In genomic region chr15:63918317-63918672, GRCh38 we compare ENCODE assay signal across 1 cellular context.
A peak's percentile ranks its signal among the peaks of the same experiment; 100 is the strongest.
TF ChIP-seq lines count a peak whose summit lies in the region.

No MANE protein-coding gene starts in this region.

TF ChIP-seq in HepG2, 621 proteins besides CTCF, POLR2A, EP300 and RAD21:
- TF ChIP-seq ARID5B (CRISPR knock-in tag; IDR thresholded peaks at IDR 0.05) (0 out of 2 replicates have a peak, but pooled peaks have one; percentile 18), PHF8 (CRISPR knock-in tag; IDR thresholded peaks at IDR 0.05) (no peak), ZMYM3 (CRISPR knock-in tag; IDR thresholded peaks at IDR 0.05) (0 out of 2 replicates have a peak, but pooled peaks have one; percentile 17), SALL1 (CRISPR knock-in tag; IDR thresholded peaks at IDR 0.05) (peak; percentile 27; the same call in 1 of the 2 replicates), USF2 (IDR thresholded peaks at IDR 0.05; ENCODE audit: low read depth, low read length) (no peak), USF2 (CRISPR knock-in tag; IDR thresholded peaks at IDR 0.05; ENCODE audit: borderline replicate concordance) (no peak), RARA (CRISPR knock-in tag; IDR thresholded peaks at IDR 0.05) (0 out of 2 replicates have a peak, but pooled peaks have one; percentile 35)
